26 cellular contexts compared by ENCODE assay signal in the genomic region with DNA sequence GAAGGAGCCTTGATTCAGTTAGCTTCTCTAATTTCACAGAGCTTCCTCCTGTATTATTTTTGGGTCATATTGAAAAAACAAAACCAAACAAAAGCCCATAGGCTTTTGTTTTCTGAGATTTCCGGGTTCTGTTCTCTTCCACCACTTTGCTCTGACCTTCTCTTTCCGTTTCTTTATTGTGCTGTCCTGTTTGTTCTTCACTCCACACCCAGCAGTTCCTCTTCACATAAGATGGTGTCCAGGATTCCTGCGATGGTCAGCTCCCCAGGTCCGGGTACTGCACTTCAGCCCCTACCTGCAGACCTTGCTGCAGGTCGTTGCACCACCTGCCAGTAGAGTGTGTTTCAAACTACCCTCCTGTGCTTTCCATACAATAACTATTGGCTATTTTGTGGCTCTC. TPM values are rescaled to one million over a fixed set of nuclear protein-coding genes. Genes with fewer than 3 reads are reported as not detected.
"Had no signal": no experiment of that assay in that cellular context is flagged by ENCODE, and none has a peak within 500 bp of the region (broad histone marks: within the 10 kb centered on the region; RNA-seq: fewer than 3 reads in every experiment).

No MANE protein-coding gene starts in this region.

- ATAC-seq: Panc1, PC-3, SK-N-SH treated with all-trans-retinoic acid at 6 μM for 48 hours had no signal

- FAIRE-seq: HTR-8/SVneo had no signal

- H3K27ac ChIP-seq: RWPE1 had no signal

- DNase-seq: KBM-7, MV-4-11, NCI-H1048, NCI-H1105, NCI-H1417, NCI-H1436 treated with DMSO at 0.1 percent for 48 hours, NCI-H1694, NCI-H187 treated with DMSO at 0.1 percent for 48 hours, NCI-H2081 treated with DMSO at 0.1 percent for 48 hours, NCI-H2171, NCI-H226, NCI-H446, NCI-H510A, NCI-H524 treated with DMSO at 0.1 percent for 48 hours, NCI-H69, NCI-H774, PC-3, SHP77 had no signal

RNA-seq across cellular contexts. Expression of a gene that starts 44.6 kb away (rescaled TPM):
- total RNA-seq: OCI-LY7 had no signal

RNA-seq across cellular contexts. Expression of a gene that starts 53.4 kb away (rescaled TPM):
- total RNA-seq: LHCN-M2, MCF 10A, OCI-LY7, PC-3, SK-MEL-5 had no signal
